ENCODE assay signal across 16 cellular contexts in genomic region chr6:2086328-2087008, GRCh38.
A peak's percentile ranks its signal among the peaks of the same experiment; 100 is the strongest.
DNase-seq lines count a peak whose midpoint lies in the region; ATAC-seq and TF ChIP-seq lines count a peak whose summit lies in the region.
"Had no signal": no experiment of that assay in that cellular context is flagged by ENCODE, and none has a peak within 500 bp of the region (broad histone marks: within the 10 kb centered on the region; RNA-seq: fewer than 3 reads in every experiment).

No MANE protein-coding gene starts in this region.

- H3K4me1 Mint-ChIP-seq in activated T-helper 17 cell treated with anti-CD3 and anti-CD28 coated beads, Interleukin-2, amount 50 U/mL, for 72 hours: peaks cover 7% of the 10 kb centered on the region

- H3K27me3 ChIP-seq in tibial artery: no peaks in the 10 kb centered on the region

- no peak overlapping the region for H3K27ac Mint-ChIP-seq in activated T-helper 17 cell treated with anti-CD3 and anti-CD28 coated beads, Interleukin-2, amount 50 U/mL, for 72 hours

- ATAC-seq in activated T-helper 17 cell treated with anti-CD3 and anti-CD28 coated beads, Interleukin-2, amount 50 U/mL, for 72 hours (replicated peaks): no peak
- ATAC-seq: GM12878 had no signal

- H3K4me3 ChIP-seq in coronary artery (peak overlapping the region; percentile 10), tibial artery (peak overlapping the region; percentile 18 to 35)
- H3K4me3 ChIP-seq: GM12878 had no signal

- intact Hi-C loops in tibial artery (cut with DNase I; ENCODE audit: low total_unique reads): no loop called here

- TF ChIP-seq CTCF in coronary artery (IDR thresholded peaks at IDR 0.05): no peak
- TF ChIP-seq CTCF in tibial artery (IDR thresholded peaks at IDR 0.05): no peak

- H3K27ac ChIP-seq in coronary artery: peak overlapping the region in 1 of 2 donors; percentile 33
- H3K27ac ChIP-seq in tibial artery: peak overlapping the region; percentile 67 to 71
- H3K27ac ChIP-seq: C4-2B, HL-60 had no signal

- H3K36me3 ChIP-seq in tibial artery: no peaks in the 10 kb centered on the region

- DNase-seq in GM04503 (ENCODE audit: low read depth) (peak; percentile 42), coronary artery (ENCODE audit: low spot score) (no peak), left kidney (ENCODE audit: low read depth, low spot score) (peak; percentile 27), tibial artery (peak; percentile 44 to 72), iPS-NIHi11 (ENCODE audit: low spot score) (no peak), ecto neural progenitor cell (ENCODE audit: low spot score) (no peak), HUDEP-2 (lab: John Stamatoyannopoulos, UW; ENCODE audit: unreplicated experiment in 76 of 76) (no peak)
- DNase-seq: DMS153, KBM-7, NCI-H1092, NCI-H345, SK-N-SH had no signal

- H3K4me1 ChIP-seq in tibial artery: peaks cover 0 to 41% (median 3%) of the 10 kb centered on the region in 4 donors

- no peaks in the 10 kb centered on the region for H3K36me3 Mint-ChIP-seq in activated T-helper 17 cell treated with anti-CD3 and anti-CD28 coated beads, Interleukin-2, amount 50 U/mL, for 72 hours (ENCODE audit: low read depth)

- no peaks in the 10 kb centered on the region for H3K27me3 Mint-ChIP-seq in activated T-helper 17 cell treated with anti-CD3 and anti-CD28 coated beads, Interleukin-2, amount 50 U/mL, for 72 hours

- no peaks in the 10 kb centered on the region for H3K9me3 Mint-ChIP-seq in activated T-helper 17 cell treated with anti-CD3 and anti-CD28 coated beads, Interleukin-2, amount 50 U/mL, for 72 hours

- no peaks in the 10 kb centered on the region for H3K9me3 ChIP-seq in tibial artery
- H3K9me3 ChIP-seq: SK-N-SH had no signal

- no peak overlapping the region for H3K4me3 Mint-ChIP-seq in activated T-helper 17 cell treated with anti-CD3 and anti-CD28 coated beads, Interleukin-2, amount 50 U/mL, for 72 hours

Comparison
In these comparisons a context has a peak if more than half of its experiments do, and no peak if none do; other contexts are left out.
1. DNase-seq: peak in GM04503 (single experiment), left kidney (single experiment) and tibial artery (2 of 2); none in coronary artery (single experiment), iPS-NIHi11 (single experiment), ecto neural progenitor cell (single experiment) and HUDEP-2 (0 of 76).